ENCODE assay signal across 11 cellular contexts in genomic region chr9:108850293-108850897, GRCh38. TPM values are rescaled to one million over a fixed set of nuclear protein-coding genes. Genes with fewer than 3 reads are reported as not detected.
DNase-seq lines count a peak whose midpoint lies in the region; ATAC-seq and TF ChIP-seq lines count a peak whose summit lies in the region.
"Had no signal": no experiment of that assay in that cellular context is flagged by ENCODE, and none has a peak within 500 bp of the region (broad histone marks: within the 10 kb centered on the region; RNA-seq: fewer than 3 reads in every experiment).

No MANE protein-coding gene starts in this region.

- in situ Hi-C loops in GM13977 (cut with MboI; ENCODE audit: low pct_unique_long_range_greater_than_20kb, low sequenced_read_pairs, unreplicated experiment), result no loop called here

- H3K4me3 Mint-ChIP-seq in endothelial cell (ENCODE audit: unreplicated experiment), result no peak overlapping the region
- H3K4me3 Mint-ChIP-seq: nephron progenitor cell; stimulated activated naive B cell treated with anti-CD40 and anti-IgM and Interleukin-4, amounts not matched to agents 10 μg/mL and 1 μg/mL and 100 μg/mL, for 72 hours had no signal

- H3K9me3 ChIP-seq in spleen, result no peaks in the 10 kb centered on the region

- no peak overlapping the region for H3K27ac Mint-ChIP-seq in endothelial cell (ENCODE audit: unreplicated experiment)
- H3K27ac Mint-ChIP-seq: stimulated activated naive B cell treated with anti-CD40 and anti-IgM and Interleukin-4, amounts not matched to agents 10 μg/mL and 1 μg/mL and 100 μg/mL, for 72 hours had no signal

- H3K4me1 ChIP-seq in spleen, result no peaks in the 10 kb centered on the region

- no peak overlapping the region for H3K4me3 ChIP-seq in spleen
- H3K4me3 ChIP-seq: coronary artery had no signal

- H3K4me1 Mint-ChIP-seq in endothelial cell (ENCODE audit: unreplicated experiment), result peaks cover 14% of the 10 kb centered on the region

- no peaks in the 10 kb centered on the region for H3K27me3 ChIP-seq in spleen (replicated peaks in 1 of 7)

- no peak overlapping the region for H3K27ac ChIP-seq in spleen
- H3K27ac ChIP-seq: coronary artery had no signal

- 88 to 99% (median 95%) methylated on average over 3 of the region's 3 CpGs for WGBS in spleen, 5 donors

- no peak for TF ChIP-seq POLR2A in spleen (IDR thresholded peaks at IDR 0.05)

- DNase-seq in AG20443 (ENCODE audit: low spot score) (peak; percentile 36), GM13977 (ENCODE audit: low spot score) (no peak), left ventricle myocardium superior (no peak), OCI-M2 (lab: John Stamatoyannopoulos, UW; ENCODE audit: unreplicated experiment) (no peak), epidermal melanocyte (ENCODE audit: insufficient read length, low spot score) (no peak), endothelial cell (ENCODE audit: low spot score) (no peak), spleen (no peak)
- DNase-seq: nephron progenitor cell; stimulated activated naive B cell treated with anti-CD40 and anti-IgM and Interleukin-4, amounts not matched to agents 10 μg/mL and 1 μg/mL and 100 μg/mL, for 72 hours had no signal

- TF ChIP-seq CTCF in GM13977 (IDR thresholded peaks at IDR 0.05; ENCODE audit: extremely low read depth, insufficient read depth, missing control alignments), result peak; percentile 42
- no peak for TF ChIP-seq CTCF in endothelial cell (IDR thresholded peaks at IDR 0.05; ENCODE audit: unreplicated experiment)
- no peak for TF ChIP-seq CTCF in spleen (IDR thresholded peaks at IDR 0.05 in 8 of 11, conservative IDR thresholded peaks at IDR 0.05 in 3 of 11)

- intact Hi-C loops in left ventricle myocardium superior (cut with micrococcal nuclease), result no loop called here
- intact Hi-C loops in spleen (cut with DNase I; ENCODE audit: low total_unique reads), result no loop called here

- H3K36me3 Mint-ChIP-seq in endothelial cell (ENCODE audit: low read depth, unreplicated experiment), result no peaks in the 10 kb centered on the region
- H3K36me3 Mint-ChIP-seq: stimulated activated naive B cell treated with anti-CD40 and anti-IgM and Interleukin-4, amounts not matched to agents 10 μg/mL and 1 μg/mL and 100 μg/mL, for 72 hours had no signal

- ATAC-seq in SK-N-SH treated with all-trans-retinoic acid at 6 μM for 48 hours, result peak; percentile 81
- peak; percentile 48 for ATAC-seq in left ventricle myocardium superior
- ATAC-seq: stimulated activated naive B cell treated with anti-CD40 and anti-IgM and Interleukin-4, amounts not matched to agents 10 μg/mL and 1 μg/mL and 100 μg/mL, for 72 hours had no signal

- H3K9me3 Mint-ChIP-seq in endothelial cell (ENCODE audit: unreplicated experiment), result no peaks in the 10 kb centered on the region
- H3K9me3 Mint-ChIP-seq: nephron progenitor cell; stimulated activated naive B cell treated with anti-CD40 and anti-IgM and Interleukin-4, amounts not matched to agents 10 μg/mL and 1 μg/mL and 100 μg/mL, for 72 hours had no signal

- H3K27me3 Mint-ChIP-seq in endothelial cell (ENCODE audit: unreplicated experiment), result no peaks in the 10 kb centered on the region
- H3K27me3 Mint-ChIP-seq: stimulated activated naive B cell treated with anti-CD40 and anti-IgM and Interleukin-4, amounts not matched to agents 10 μg/mL and 1 μg/mL and 100 μg/mL, for 72 hours had no signal

- no peaks in the 10 kb centered on the region for H3K36me3 ChIP-seq in spleen

TF ChIP-seq in SK-N-SH treated with all-trans-retinoic acid at 6 μM for 48 hours, 23 proteins besides CTCF, POLR2A, EP300 and RAD21:
- TF ChIP-seq ESRRG (CRISPR knock-in tag; IDR thresholded peaks at IDR 0.05) (no peak), PATZ1 (CRISPR knock-in tag; IDR thresholded peaks at IDR 0.05; ENCODE audit: borderline replicate concordance) (no peak), GLIS3 (CRISPR knock-in tag; IDR thresholded peaks at IDR 0.05) (no peak), SNAI2 (CRISPR knock-in tag; IDR thresholded peaks at IDR 0.05) (no peak), CSRNP3 (CRISPR knock-in tag; IDR thresholded peaks at IDR 0.05) (no peak), ARNTL (CRISPR knock-in tag; IDR thresholded peaks at IDR 0.05; ENCODE audit: borderline replicate concordance, low read depth) (no peak), ZNF565 (CRISPR knock-in tag; conservative IDR thresholded peaks at IDR 0.05; ENCODE audit: low read depth) (no peak)

RNA-seq across cellular contexts. Expression of gene ACTL7B, which starts 5.4 kb away (rescaled TPM):
- total RNA-seq in left ventricle myocardium superior, result not detected
- total RNA-seq in endothelial cell (ENCODE audit: unreplicated experiment), result not detected
- total RNA-seq in spleen, result not detected
- under 1 TPM in 1 of 3 donors, not detected in 2; 0.11 TPM for polyA plus RNA-seq in spleen

RNA-seq across cellular contexts. Expression of gene ACTL7A, which starts 11.7 kb away (rescaled TPM):
- total RNA-seq in left ventricle myocardium superior, result not detected
- not detected for total RNA-seq in endothelial cell (ENCODE audit: unreplicated experiment)
- total RNA-seq in spleen, result not detected
- not detected for polyA plus RNA-seq in spleen
